In genomic region chr7:122143376-122143750, GRCh38 we compare ENCODE assay signal across 8 cellular contexts. TPM values are rescaled to one million over a fixed set of nuclear protein-coding genes. Genes with fewer than 3 reads are reported as not detected.
DNase-seq lines count a peak whose midpoint lies in the region; ATAC-seq and TF ChIP-seq lines count a peak whose summit lies in the region.

No MANE protein-coding gene starts in this region.

- no peak for TF ChIP-seq CTCF in omental fat pad (IDR thresholded peaks at IDR 0.05)

- peak; percentile 36 for DNase-seq in GM03348 (ENCODE audit: low spot score)
- DNase-seq in activated T-cell treated with anti-CD3 and anti-CD28 coated beads, Interleukin-2, amount 50 U/mL, for 48 hours: peak; percentile 32 to 41
- DNase-seq in foreskin melanocyte: peak; percentile 52
- no peak for DNase-seq in omental fat pad (ENCODE audit: low spot score)
- no peak for DNase-seq in COR-L47 (lab: John Stamatoyannopoulos, UW)
- DNase-seq in NCI-H146 (lab: John Stamatoyannopoulos, UW): no peak

- ATAC-seq in HG02981 (IDR thresholded peaks at IDR 0.05; ENCODE audit: unreplicated experiment) (peak; percentile 1), omental fat pad (ENCODE audit: low FRiP score) (peak; percentile 38), HG02884 (IDR thresholded peaks at IDR 0.05; ENCODE audit: unreplicated experiment) (no peak)

RNA-seq across cellular contexts. Expression of gene AASS, which starts 0.7 kb away (rescaled TPM):
- total RNA-seq in omental fat pad: 10 to 100 TPM; 50.7 to 92.7 (median 68.1) TPM

Comparison
In these comparisons a context has a peak if more than half of its experiments do, and no peak if none do; other contexts are left out.
1. DNase-seq: peak in GM03348 (single experiment), activated T-cell treated with anti-CD3 and anti-CD28 coated beads, Interleukin-2, amount 50 U/mL, for 48 hours (2 of 2) and foreskin melanocyte (single experiment); none in omental fat pad (single experiment), COR-L47 (single experiment) and NCI-H146 (single experiment).